ENCODE assay signal across 1 cellular context in the genomic region with DNA sequence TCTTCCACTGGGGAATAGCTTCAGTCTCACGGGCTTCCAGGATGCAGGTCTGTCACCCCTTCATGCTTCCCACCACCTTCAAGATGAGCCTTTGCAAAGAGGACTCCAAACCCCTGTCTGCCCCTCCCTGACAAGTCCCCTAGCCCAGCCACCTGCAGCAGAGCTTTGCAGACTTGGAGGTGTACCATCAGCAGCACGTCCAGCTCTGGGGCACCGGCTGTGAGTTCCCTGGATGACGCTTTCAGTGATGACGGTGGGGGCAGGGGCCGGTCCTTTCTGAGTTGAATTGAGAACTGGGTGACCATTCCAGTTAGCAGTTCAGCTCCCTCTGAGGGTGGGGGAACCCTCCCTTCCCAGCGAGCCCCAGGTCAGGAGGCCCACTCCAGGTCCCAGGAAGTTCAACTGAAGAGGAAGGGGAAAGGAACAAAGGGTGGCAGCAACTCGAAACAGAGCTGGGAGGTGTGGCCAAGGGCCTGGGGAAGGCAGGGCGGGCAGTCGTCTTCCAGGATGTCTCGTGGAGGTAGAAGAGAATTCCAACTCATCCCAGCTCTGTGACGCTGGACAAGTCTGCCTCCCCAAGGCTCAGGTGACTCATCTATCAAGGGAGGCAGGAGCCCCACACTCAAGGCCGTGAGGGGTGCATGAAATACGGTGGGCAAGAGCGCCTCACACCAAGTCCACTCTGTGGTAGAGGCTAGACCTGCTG.
TF ChIP-seq lines count a peak whose summit lies in the region.

No MANE protein-coding gene starts in this region.

TF ChIP-seq in GM23338, 12 proteins besides CTCF, POLR2A, EP300 and RAD21 (continued from another document):
- TF ChIP-seq, protein P1, sequence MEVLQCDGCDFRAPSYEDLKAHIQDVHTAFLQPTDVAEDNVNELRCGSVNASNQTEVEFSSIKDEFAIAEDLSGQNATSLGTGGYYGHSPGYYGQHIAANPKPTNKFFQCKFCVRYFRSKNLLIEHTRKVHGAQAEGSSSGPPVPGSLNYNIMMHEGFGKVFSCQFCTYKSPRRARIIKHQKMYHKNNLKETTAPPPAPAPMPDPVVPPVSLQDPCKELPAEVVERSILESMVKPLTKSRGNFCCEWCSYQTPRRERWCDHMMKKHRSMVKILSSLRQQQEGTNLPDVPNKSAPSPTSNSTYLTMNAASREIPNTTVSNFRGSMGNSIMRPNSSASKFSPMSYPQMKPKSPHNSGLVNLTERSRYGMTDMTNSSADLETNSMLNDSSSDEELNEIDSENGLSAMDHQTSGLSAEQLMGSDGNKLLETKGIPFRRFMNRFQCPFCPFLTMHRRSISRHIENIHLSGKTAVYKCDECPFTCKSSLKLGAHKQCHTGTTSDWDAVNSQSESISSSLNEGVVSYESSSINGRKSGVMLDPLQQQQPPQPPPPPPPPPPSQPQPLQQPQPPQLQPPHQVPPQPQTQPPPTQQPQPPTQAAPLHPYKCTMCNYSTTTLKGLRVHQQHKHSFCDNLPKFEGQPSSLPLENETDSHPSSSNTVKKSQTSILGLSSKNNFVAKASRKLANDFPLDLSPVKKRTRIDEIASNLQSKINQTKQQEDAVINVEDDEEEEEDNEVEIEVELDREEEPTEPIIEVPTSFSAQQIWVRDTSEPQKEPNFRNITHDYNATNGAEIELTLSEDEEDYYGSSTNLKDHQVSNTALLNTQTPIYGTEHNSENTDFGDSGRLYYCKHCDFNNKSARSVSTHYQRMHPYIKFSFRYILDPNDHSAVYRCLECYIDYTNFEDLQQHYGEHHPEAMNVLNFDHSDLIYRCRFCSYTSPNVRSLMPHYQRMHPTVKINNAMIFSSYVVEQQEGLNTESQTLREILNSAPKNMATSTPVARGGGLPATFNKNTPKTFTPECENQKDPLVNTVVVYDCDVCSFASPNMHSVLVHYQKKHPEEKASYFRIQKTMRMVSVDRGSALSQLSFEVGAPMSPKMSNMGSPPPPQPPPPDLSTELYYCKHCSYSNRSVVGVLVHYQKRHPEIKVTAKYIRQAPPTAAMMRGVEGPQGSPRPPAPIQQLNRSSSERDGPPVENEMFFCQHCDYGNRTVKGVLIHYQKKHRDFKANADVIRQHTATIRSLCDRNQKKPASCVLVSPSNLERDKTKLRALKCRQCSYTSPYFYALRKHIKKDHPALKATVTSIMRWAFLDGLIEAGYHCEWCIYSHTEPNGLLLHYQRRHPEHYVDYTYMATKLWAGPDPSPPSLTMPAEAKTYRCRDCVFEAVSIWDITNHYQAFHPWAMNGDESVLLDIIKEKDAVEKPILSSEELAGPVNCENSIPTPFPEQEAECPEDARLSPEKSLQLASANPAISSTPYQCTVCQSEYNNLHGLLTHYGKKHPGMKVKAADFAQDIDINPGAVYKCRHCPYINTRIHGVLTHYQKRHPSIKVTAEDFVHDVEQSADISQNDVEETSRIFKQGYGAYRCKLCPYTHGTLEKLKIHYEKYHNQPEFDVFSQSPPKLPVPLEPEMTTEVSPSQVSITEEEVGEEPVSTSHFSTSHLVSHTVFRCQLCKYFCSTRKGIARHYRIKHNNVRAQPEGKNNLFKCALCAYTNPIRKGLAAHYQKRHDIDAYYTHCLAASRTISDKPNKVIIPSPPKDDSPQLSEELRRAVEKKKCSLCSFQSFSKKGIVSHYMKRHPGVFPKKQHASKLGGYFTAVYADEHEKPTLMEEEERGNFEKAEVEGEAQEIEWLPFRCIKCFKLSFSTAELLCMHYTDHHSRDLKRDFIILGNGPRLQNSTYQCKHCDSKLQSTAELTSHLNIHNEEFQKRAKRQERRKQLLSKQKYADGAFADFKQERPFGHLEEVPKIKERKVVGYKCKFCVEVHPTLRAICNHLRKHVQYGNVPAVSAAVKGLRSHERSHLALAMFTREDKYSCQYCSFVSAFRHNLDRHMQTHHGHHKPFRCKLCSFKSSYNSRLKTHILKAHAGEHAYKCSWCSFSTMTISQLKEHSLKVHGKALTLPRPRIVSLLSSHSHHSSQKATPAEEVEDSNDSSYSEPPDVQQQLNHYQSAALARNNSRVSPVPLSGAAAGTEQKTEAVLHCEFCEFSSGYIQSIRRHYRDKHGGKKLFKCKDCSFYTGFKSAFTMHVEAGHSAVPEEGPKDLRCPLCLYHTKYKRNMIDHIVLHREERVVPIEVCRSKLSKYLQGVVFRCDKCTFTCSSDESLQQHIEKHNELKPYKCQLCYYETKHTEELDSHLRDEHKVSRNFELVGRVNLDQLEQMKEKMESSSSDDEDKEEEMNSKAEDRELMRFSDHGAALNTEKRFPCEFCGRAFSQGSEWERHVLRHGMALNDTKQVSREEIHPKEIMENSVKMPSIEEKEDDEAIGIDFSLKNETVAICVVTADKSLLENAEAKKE (CRISPR knock-in tag; IDR thresholded peaks at IDR 0.05): no peak
- TF ChIP-seq, protein P2, sequence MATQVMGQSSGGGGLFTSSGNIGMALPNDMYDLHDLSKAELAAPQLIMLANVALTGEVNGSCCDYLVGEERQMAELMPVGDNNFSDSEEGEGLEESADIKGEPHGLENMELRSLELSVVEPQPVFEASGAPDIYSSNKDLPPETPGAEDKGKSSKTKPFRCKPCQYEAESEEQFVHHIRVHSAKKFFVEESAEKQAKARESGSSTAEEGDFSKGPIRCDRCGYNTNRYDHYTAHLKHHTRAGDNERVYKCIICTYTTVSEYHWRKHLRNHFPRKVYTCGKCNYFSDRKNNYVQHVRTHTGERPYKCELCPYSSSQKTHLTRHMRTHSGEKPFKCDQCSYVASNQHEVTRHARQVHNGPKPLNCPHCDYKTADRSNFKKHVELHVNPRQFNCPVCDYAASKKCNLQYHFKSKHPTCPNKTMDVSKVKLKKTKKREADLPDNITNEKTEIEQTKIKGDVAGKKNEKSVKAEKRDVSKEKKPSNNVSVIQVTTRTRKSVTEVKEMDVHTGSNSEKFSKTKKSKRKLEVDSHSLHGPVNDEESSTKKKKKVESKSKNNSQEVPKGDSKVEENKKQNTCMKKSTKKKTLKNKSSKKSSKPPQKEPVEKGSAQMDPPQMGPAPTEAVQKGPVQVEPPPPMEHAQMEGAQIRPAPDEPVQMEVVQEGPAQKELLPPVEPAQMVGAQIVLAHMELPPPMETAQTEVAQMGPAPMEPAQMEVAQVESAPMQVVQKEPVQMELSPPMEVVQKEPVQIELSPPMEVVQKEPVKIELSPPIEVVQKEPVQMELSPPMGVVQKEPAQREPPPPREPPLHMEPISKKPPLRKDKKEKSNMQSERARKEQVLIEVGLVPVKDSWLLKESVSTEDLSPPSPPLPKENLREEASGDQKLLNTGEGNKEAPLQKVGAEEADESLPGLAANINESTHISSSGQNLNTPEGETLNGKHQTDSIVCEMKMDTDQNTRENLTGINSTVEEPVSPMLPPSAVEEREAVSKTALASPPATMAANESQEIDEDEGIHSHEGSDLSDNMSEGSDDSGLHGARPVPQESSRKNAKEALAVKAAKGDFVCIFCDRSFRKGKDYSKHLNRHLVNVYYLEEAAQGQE (IDR thresholded peaks at IDR 0.05; ENCODE audit: unreplicated experiment): no peak
- no peak for TF ChIP-seq CREB1 (CRISPR knock-in tag; IDR thresholded peaks at IDR 0.05; ENCODE audit: low read depth)
